17 cellular contexts compared by ENCODE assay signal in the genomic region with DNA sequence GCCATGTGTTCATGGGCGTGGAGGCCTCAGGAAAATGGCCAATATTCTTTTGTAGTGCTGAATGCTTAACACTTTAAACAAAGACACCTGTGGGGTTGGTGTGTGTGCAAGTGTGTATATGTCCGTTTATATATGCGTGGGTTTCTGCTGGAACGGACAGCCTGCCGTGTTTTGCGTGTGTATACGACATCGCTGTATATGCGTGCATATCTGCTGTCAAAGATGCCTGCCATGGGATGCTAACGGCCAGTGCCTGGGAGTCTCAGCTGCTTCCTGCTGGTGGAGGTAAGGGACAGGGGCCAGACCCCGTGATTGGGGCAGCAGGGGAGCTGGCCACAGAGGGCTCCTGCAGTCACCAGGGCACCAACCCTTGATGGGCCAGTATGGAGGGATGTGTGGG.
A peak's percentile ranks its signal among the peaks of the same experiment; 100 is the strongest.
DNase-seq lines count a peak whose midpoint lies in the region; ATAC-seq and TF ChIP-seq lines count a peak whose summit lies in the region.
"Had no signal": no experiment of that assay in that cellular context is flagged by ENCODE, and none has a peak within 500 bp of the region (broad histone marks: within the 10 kb centered on the region; RNA-seq: fewer than 3 reads in every experiment).

No MANE protein-coding gene starts in this region.

- H3K36me3 Mint-ChIP-seq in activated CD8-positive, alpha-beta memory T cell treated with anti-CD3 and anti-CD28 coated beads, Interleukin-2, amount 10 ng/mL, durations not matched to agents 7 days and 5 days: no peaks in the 10 kb centered on the region
- H3K36me3 Mint-ChIP-seq in nephron progenitor cell (ENCODE audit: low read depth) (no peaks in the 10 kb centered on the region), glutamatergic neuron (ENCODE audit: unreplicated experiment) (peaks cover 9% of the 10 kb centered on the region)
- peaks cover 5% of the 10 kb centered on the region for H3K36me3 Mint-ChIP-seq in stimulated activated memory B cell treated with anti-CD40 and anti-IgM and Interleukin-4, amounts not matched to agents 10 μg/mL and 1 μg/mL and 100 μg/mL, for 72 hours
- H3K36me3 Mint-ChIP-seq: CD14-positive monocyte; CD8-positive, alpha-beta T cell had no signal

- no peak overlapping the region for H3K4me3 Mint-ChIP-seq in activated CD8-positive, alpha-beta memory T cell treated with anti-CD3 and anti-CD28 coated beads, Interleukin-2, amount 10 ng/mL, durations not matched to agents 7 days and 5 days
- H3K4me3 Mint-ChIP-seq in nephron progenitor cell (no peak overlapping the region), glutamatergic neuron (ENCODE audit: unreplicated experiment) (no peak overlapping the region)
- H3K4me3 Mint-ChIP-seq in stimulated activated memory B cell treated with anti-CD40 and anti-IgM and Interleukin-4, amounts not matched to agents 10 μg/mL and 1 μg/mL and 100 μg/mL, for 72 hours: no peak overlapping the region
- H3K4me3 Mint-ChIP-seq: B cell; CD14-positive monocyte; CD8-positive, alpha-beta T cell had no signal

- in situ Hi-C loops in G401 (cut with HindIII; ENCODE audit: low sequenced_read_pairs): no loop called here

- ATAC-seq in activated CD8-positive, alpha-beta memory T cell treated with anti-CD3 and anti-CD28 coated beads, Interleukin-2, amount 10 ng/mL, durations not matched to agents 7 days and 5 days: no peak
- ATAC-seq in stimulated activated memory B cell treated with anti-CD40 and anti-IgM and Interleukin-4, amounts not matched to agents 10 μg/mL and 1 μg/mL and 100 μg/mL, for 72 hours: peak; percentile 9
- ATAC-seq: CD8-positive, alpha-beta T cell; HepG2 had no signal

- no peaks in the 10 kb centered on the region for H3K9me3 Mint-ChIP-seq in activated CD8-positive, alpha-beta memory T cell treated with anti-CD3 and anti-CD28 coated beads, Interleukin-2, amount 10 ng/mL, durations not matched to agents 7 days and 5 days (ENCODE audit: low read depth)
- H3K9me3 Mint-ChIP-seq in nephron progenitor cell (peaks cover 8% of the 10 kb centered on the region), glutamatergic neuron (ENCODE audit: unreplicated experiment) (peaks cover 8% of the 10 kb centered on the region)
- H3K9me3 Mint-ChIP-seq in stimulated activated memory B cell treated with anti-CD40 and anti-IgM and Interleukin-4, amounts not matched to agents 10 μg/mL and 1 μg/mL and 100 μg/mL, for 72 hours: no peaks in the 10 kb centered on the region

- H3K27me3 Mint-ChIP-seq in activated CD8-positive, alpha-beta memory T cell treated with anti-CD3 and anti-CD28 coated beads, Interleukin-2, amount 10 ng/mL, durations not matched to agents 7 days and 5 days: no peaks in the 10 kb centered on the region
- H3K27me3 Mint-ChIP-seq in nephron progenitor cell (ENCODE audit: low read depth, poor library complexity) (peaks cover 7% of the 10 kb centered on the region), glutamatergic neuron (ENCODE audit: unreplicated experiment) (peaks cover 2% of the 10 kb centered on the region)
- peaks cover 8% of the 10 kb centered on the region for H3K27me3 Mint-ChIP-seq in stimulated activated memory B cell treated with anti-CD40 and anti-IgM and Interleukin-4, amounts not matched to agents 10 μg/mL and 1 μg/mL and 100 μg/mL, for 72 hours
- H3K27me3 Mint-ChIP-seq: B cell had no signal

- H3K27ac Mint-ChIP-seq in activated CD8-positive, alpha-beta memory T cell treated with anti-CD3 and anti-CD28 coated beads, Interleukin-2, amount 10 ng/mL, durations not matched to agents 7 days and 5 days: no peak overlapping the region
- H3K27ac Mint-ChIP-seq in nephron progenitor cell: peak overlapping the region; percentile 71
- no peak overlapping the region for H3K27ac Mint-ChIP-seq in stimulated activated memory B cell treated with anti-CD40 and anti-IgM and Interleukin-4, amounts not matched to agents 10 μg/mL and 1 μg/mL and 100 μg/mL, for 72 hours
- no peak overlapping the region for H3K27ac Mint-ChIP-seq in glutamatergic neuron (ENCODE audit: unreplicated experiment)
- H3K27ac Mint-ChIP-seq: B cell; CD14-positive monocyte; CD8-positive, alpha-beta T cell had no signal

- DNase-seq in activated CD8-positive, alpha-beta memory T cell treated with anti-CD3 and anti-CD28 coated beads, Interleukin-2, amount 10 ng/mL, durations not matched to agents 7 days and 5 days: peak; percentile 11
- DNase-seq in activated CD8-positive, alpha-beta memory T cell treated with anti-CD3 and anti-CD28 coated beads, Interleukin-2, amount 50 U/mL, for 48 hours: no peak
- DNase-seq in ecto neural progenitor cell (ENCODE audit: low spot score) (peak; percentile 42), nephron progenitor cell (no peak), AML-193 (lab: John Stamatoyannopoulos, UW) (no peak), G401 (ENCODE audit: low spot score) (no peak), glutamatergic neuron (no peak)
- DNase-seq: ACHN, COR-L47, DND-41, GF-D8, GM23248 had no signal

- TF ChIP-seq CTCF in nephron progenitor cell (IDR thresholded peaks at IDR 0.05): no peak
- no peak for TF ChIP-seq CTCF in glutamatergic neuron (IDR thresholded peaks at IDR 0.05; ENCODE audit: partially characterized antibody, unreplicated experiment)

- CTCF ChIA-PET in activated CD8-positive, alpha-beta memory T cell treated with anti-CD3 and anti-CD28 coated beads, Interleukin-2, amount 10 ng/mL, durations not matched to agents 7 days and 5 days (lab: Charles Lee): no interaction called here

- no peaks in the 10 kb centered on the region for H3K4me1 Mint-ChIP-seq in activated CD8-positive, alpha-beta memory T cell treated with anti-CD3 and anti-CD28 coated beads, Interleukin-2, amount 10 ng/mL, durations not matched to agents 7 days and 5 days
- H3K4me1 Mint-ChIP-seq in nephron progenitor cell (peaks cover 26% of the 10 kb centered on the region), glutamatergic neuron (ENCODE audit: low read depth, unreplicated experiment) (peaks cover 10% of the 10 kb centered on the region)
- no peaks in the 10 kb centered on the region for H3K4me1 Mint-ChIP-seq in stimulated activated memory B cell treated with anti-CD40 and anti-IgM and Interleukin-4, amounts not matched to agents 10 μg/mL and 1 μg/mL and 100 μg/mL, for 72 hours
- H3K4me1 Mint-ChIP-seq: B cell, CD14-positive monocyte had no signal

Comparison
In these comparisons a context has a peak if more than half of its experiments do, and no peak if none do; other contexts are left out.
1. DNase-seq: peak in activated CD8-positive, alpha-beta memory T cell treated with anti-CD3 and anti-CD28 coated beads, Interleukin-2, amount 10 ng/mL, durations not matched to agents 7 days and 5 days (single experiment) and ecto neural progenitor cell (single experiment); none in activated CD8-positive, alpha-beta memory T cell treated with anti-CD3 and anti-CD28 coated beads, Interleukin-2, amount 50 U/mL, for 48 hours (single experiment), nephron progenitor cell (single experiment), AML-193 (0 of 2), G401 (single experiment) and glutamatergic neuron (single experiment).